ENCODE assay signal across 28 cellular contexts in the genomic region with DNA sequence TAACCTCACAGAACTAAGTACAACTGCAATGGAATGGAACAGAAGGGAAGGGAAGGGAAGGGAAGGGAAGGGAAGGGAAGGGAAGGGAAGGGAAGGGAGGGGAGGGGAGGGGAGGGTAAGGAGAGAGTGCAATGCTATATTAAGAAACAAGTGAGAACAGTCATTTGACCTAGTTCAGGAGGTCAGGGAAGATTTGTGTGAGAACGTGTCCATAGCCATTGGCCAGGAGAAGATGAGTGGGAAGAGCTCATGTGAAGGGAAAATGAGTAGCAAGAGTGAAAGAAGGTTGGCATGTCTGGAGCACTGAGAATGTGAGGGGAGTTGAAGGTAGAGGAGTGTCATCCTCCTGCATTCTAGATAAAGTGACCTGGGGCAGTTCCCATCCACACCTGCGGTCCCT.
"Had no signal": no experiment of that assay in that cellular context is flagged by ENCODE, and none has a peak within 500 bp of the region (broad histone marks: within the 10 kb centered on the region; RNA-seq: fewer than 3 reads in every experiment).

No MANE protein-coding gene starts in this region.

- DNase-seq: colonic mucosa; cortex of kidney; dermis blood vessel endothelial cell; dorsolateral prefrontal cortex; effector CD4-positive, alpha-beta T cell; effector CD8-positive, alpha-beta T cell; effector memory CD4-positive, alpha-beta T cell; effector memory CD8-positive, alpha-beta T cell; endodermal cell; erythroblast; esophagus squamous epithelium; foreskin fibroblast; foreskin keratinocyte; foreskin melanocyte; gastrocnemius medialis; glutamatergic neuron; head of caudate nucleus; heart left ventricle; heart right ventricle had no signal

- H3K4me1 ChIP-seq: colonic mucosa, esophagus muscularis mucosa, esophagus squamous epithelium, foreskin keratinocyte, gastroesophageal sphincter, heart left ventricle, heart right ventricle had no signal

- H3K9me3 ChIP-seq: colonic mucosa, esophagus muscularis mucosa, esophagus squamous epithelium, gastrocnemius medialis, gastroesophageal sphincter, heart left ventricle, heart right ventricle had no signal

- H3K4me3 ChIP-seq: colonic mucosa, coronary artery, dorsolateral prefrontal cortex, esophagus muscularis mucosa, esophagus squamous epithelium, gastrocnemius medialis, gastroesophageal sphincter, heart left ventricle, heart right ventricle had no signal

- ATAC-seq: effector memory CD8-positive, alpha-beta T cell; esophagus mucosa; foreskin keratinocyte; gastrocnemius medialis; gastroesophageal sphincter; heart left ventricle; heart right ventricle had no signal

- H3K27ac ChIP-seq: colonic mucosa, coronary artery, dorsolateral prefrontal cortex, epithelial cell of prostate, esophagus muscularis mucosa, esophagus squamous epithelium, foreskin keratinocyte, gastrocnemius medialis, gastroesophageal sphincter, heart left ventricle, heart right ventricle had no signal

- H3K27me3 ChIP-seq: colonic mucosa, esophagus muscularis mucosa, esophagus squamous epithelium, foreskin keratinocyte, gastrocnemius medialis, gastroesophageal sphincter, heart left ventricle, heart right ventricle had no signal

- H3K36me3 ChIP-seq: colonic mucosa, esophagus muscularis mucosa, esophagus squamous epithelium, gastrocnemius medialis, gastroesophageal sphincter, heart left ventricle, heart right ventricle had no signal

- FAIRE-seq: colon, endometrium, endothelial cell of umbilical vein, frontal cortex had no signal
